ENCODE assay signal across 8 cellular contexts in the genomic region with DNA sequence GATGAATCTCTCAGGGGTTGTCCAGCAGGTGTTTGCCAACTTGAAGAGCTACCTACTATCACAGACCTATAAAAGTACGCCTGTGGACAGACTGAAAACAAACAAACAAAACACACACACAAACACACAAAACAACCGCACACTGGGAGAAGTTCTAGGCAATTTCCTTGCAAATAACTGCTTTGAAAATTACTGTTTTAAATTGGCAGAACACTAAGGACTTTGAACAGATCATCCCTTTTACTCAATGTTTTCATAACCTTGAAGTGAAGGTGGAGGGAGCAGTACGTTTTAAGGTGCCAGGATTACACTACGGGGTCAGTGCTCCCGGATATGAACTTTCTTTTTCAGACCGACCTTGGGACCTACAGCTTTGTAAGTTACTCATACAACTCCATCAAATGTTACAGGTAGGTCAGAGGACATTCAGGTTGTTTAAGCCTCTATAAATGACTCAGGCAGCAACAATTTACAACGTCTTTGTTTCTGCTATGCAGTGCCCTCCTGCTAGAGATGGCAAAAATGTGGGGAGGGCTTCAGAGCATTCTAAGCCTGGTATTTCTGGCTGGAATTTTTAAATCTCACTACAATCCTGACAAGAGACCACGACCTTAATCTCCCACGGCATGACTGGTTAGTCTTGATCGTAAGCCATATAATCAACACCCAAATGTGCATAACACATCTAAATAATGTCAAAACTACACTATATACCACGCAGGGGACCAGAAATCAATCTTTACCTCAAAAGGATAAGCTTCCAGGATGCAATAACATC. TPM values are rescaled to one million over a fixed set of nuclear protein-coding genes. Genes with fewer than 3 reads are reported as not detected.
DNase-seq lines count a peak whose midpoint lies in the region; ATAC-seq and TF ChIP-seq lines count a peak whose summit lies in the region.

No MANE protein-coding gene starts in this region.

- no peak for TF ChIP-seq CTCF in cardiac muscle cell (IDR thresholded peaks at IDR 0.05; ENCODE audit: low read depth, low read length)

- H3K36me3 ChIP-seq in cardiac muscle cell, result peaks cover 8% of the 10 kb centered on the region
- H3K36me3 ChIP-seq in iPS-20b (ENCODE audit: insufficient read depth, low read depth, low read length), result peaks cover 26% of the 10 kb centered on the region

- no peaks in the 10 kb centered on the region for H3K27me3 Mint-ChIP-seq in activated T-helper 17 cell treated with anti-CD3 and anti-CD28 coated beads, Interleukin-2, amount 50 U/mL, for 72 hours
- no peaks in the 10 kb centered on the region for H3K27me3 Mint-ChIP-seq in stimulated activated memory B cell treated with anti-CD40 and anti-IgM and Interleukin-4, amounts not matched to agents 10 μg/mL and 1 μg/mL and 100 μg/mL, for 72 hours

- peak in 1 of 2 donors; percentile 32 for DNase-seq in cardiac muscle cell (ENCODE audit: low read depth in 1 of 2, low spot score in 1 of 2)
- DNase-seq in Right ventricle myocardium superior, result no peak
- DNase-seq in cerebellar nuclear complex (lab: John Stamatoyannopoulos, UW), result no peak

- intact Hi-C loops in Right ventricle myocardium superior (cut with DNase I), result no loop called here

- H3K9ac ChIP-seq in iPS-20b (ENCODE audit: low read depth, low read length), result peak overlapping the region; percentile 69

- peak overlapping the region; percentile 90 for H3K27ac ChIP-seq in cardiac muscle cell
- H3K27ac ChIP-seq in iPS-20b (ENCODE audit: low read length), result no peak overlapping the region

- peak overlapping the region; percentile 90 for H3K4me3 Mint-ChIP-seq in activated T-helper 17 cell treated with anti-CD3 and anti-CD28 coated beads, Interleukin-2, amount 50 U/mL, for 72 hours
- H3K4me3 Mint-ChIP-seq in stimulated activated memory B cell treated with anti-CD40 and anti-IgM and Interleukin-4, amounts not matched to agents 10 μg/mL and 1 μg/mL and 100 μg/mL, for 72 hours, result peak overlapping the region; percentile 81

- no peaks in the 10 kb centered on the region for H3K9me3 ChIP-seq in cardiac muscle cell (ENCODE audit: low read depth)
- H3K9me3 ChIP-seq in iPS-20b (ENCODE audit: insufficient read depth, low read depth, low read length), result no peaks in the 10 kb centered on the region

- H3K4me1 ChIP-seq in cardiac muscle cell (ENCODE audit: low read depth) (peaks cover 8% of the 10 kb centered on the region), iPS-20b (ENCODE audit: insufficient read depth, low read length) (peaks cover 16% of the 10 kb centered on the region)

- H3K27me3 ChIP-seq in cardiac muscle cell (no peaks in the 10 kb centered on the region), iPS-20b (ENCODE audit: insufficient read depth, low read length) (peaks cover 15% of the 10 kb centered on the region; the same call in 1 of the 2 replicates)

- H3K27ac Mint-ChIP-seq in activated T-helper 17 cell treated with anti-CD3 and anti-CD28 coated beads, Interleukin-2, amount 50 U/mL, for 72 hours, result peak overlapping the region; percentile 69
- peak overlapping the region; percentile 83 for H3K27ac Mint-ChIP-seq in stimulated activated memory B cell treated with anti-CD40 and anti-IgM and Interleukin-4, amounts not matched to agents 10 μg/mL and 1 μg/mL and 100 μg/mL, for 72 hours

- H3K4me3 ChIP-seq in cardiac muscle cell (peak overlapping the region; percentile 94), iPS-20b (ENCODE audit: low read length) (peak overlapping the region; percentile 83)

- no peaks in the 10 kb centered on the region for H3K9me3 Mint-ChIP-seq in activated T-helper 17 cell treated with anti-CD3 and anti-CD28 coated beads, Interleukin-2, amount 50 U/mL, for 72 hours
- H3K9me3 Mint-ChIP-seq in stimulated activated memory B cell treated with anti-CD40 and anti-IgM and Interleukin-4, amounts not matched to agents 10 μg/mL and 1 μg/mL and 100 μg/mL, for 72 hours, result no peaks in the 10 kb centered on the region

- H3K4me1 Mint-ChIP-seq in activated T-helper 17 cell treated with anti-CD3 and anti-CD28 coated beads, Interleukin-2, amount 50 U/mL, for 72 hours, result peaks cover 49% of the 10 kb centered on the region
- H3K4me1 Mint-ChIP-seq in stimulated activated memory B cell treated with anti-CD40 and anti-IgM and Interleukin-4, amounts not matched to agents 10 μg/mL and 1 μg/mL and 100 μg/mL, for 72 hours, result peaks cover 38% of the 10 kb centered on the region

- peaks cover 28% of the 10 kb centered on the region for H3K36me3 Mint-ChIP-seq in activated T-helper 17 cell treated with anti-CD3 and anti-CD28 coated beads, Interleukin-2, amount 50 U/mL, for 72 hours (ENCODE audit: low read depth)
- peaks cover 23% of the 10 kb centered on the region for H3K36me3 Mint-ChIP-seq in stimulated activated memory B cell treated with anti-CD40 and anti-IgM and Interleukin-4, amounts not matched to agents 10 μg/mL and 1 μg/mL and 100 μg/mL, for 72 hours

- ATAC-seq in Right ventricle myocardium superior (ENCODE audit: poor library complexity), result no peak
- no peak for ATAC-seq in activated T-helper 17 cell treated with anti-CD3 and anti-CD28 coated beads, Interleukin-2, amount 50 U/mL, for 72 hours (replicated peaks)
- no peak for ATAC-seq in stimulated activated memory B cell treated with anti-CD40 and anti-IgM and Interleukin-4, amounts not matched to agents 10 μg/mL and 1 μg/mL and 100 μg/mL, for 72 hours
- no peak for ATAC-seq in HG02571 (IDR thresholded peaks at IDR 0.05; ENCODE audit: unreplicated experiment)
- no peak for ATAC-seq in HG02884 (IDR thresholded peaks at IDR 0.05; ENCODE audit: unreplicated experiment)

RNA-seq across cellular contexts. Expression of gene SLC20A1, which starts 1.4 kb away (rescaled TPM):
- 10.0 and 11.4 TPM in 2 replicates for total RNA-seq in cardiac muscle cell
- polyA plus RNA-seq in cardiac muscle cell, result 21.7 and 22.9 TPM in 2 replicates
- 9.7 TPM for total RNA-seq in Right ventricle myocardium superior
- total RNA-seq in activated T-helper 17 cell treated with anti-CD3 and anti-CD28 coated beads, Interleukin-2, amount 50 U/mL, for 72 hours, result 100 to 1,000 TPM in 1 of 2 donors, 10 to 100 TPM in 1; 77.3 to 124 TPM

RNA-seq across cellular contexts. Expression of gene CHCHD5, which starts 59.9 kb away (rescaled TPM):
- total RNA-seq in cardiac muscle cell (32.3 and 34.9 TPM in 2 replicates), Right ventricle myocardium superior (18.7 TPM)
- polyA plus RNA-seq in cardiac muscle cell, result 74.4 and 84.5 TPM in 2 replicates
- total RNA-seq in activated T-helper 17 cell treated with anti-CD3 and anti-CD28 coated beads, Interleukin-2, amount 50 U/mL, for 72 hours, result 10 to 100 TPM; 25.2 to 28.9 TPM
